8 cellular contexts compared by ENCODE assay signal in genomic region chr16:23060458-23061320, GRCh38.
DNase-seq lines count a peak whose midpoint lies in the region; ATAC-seq and TF ChIP-seq lines count a peak whose summit lies in the region.

No MANE protein-coding gene starts in this region.

- no peak overlapping the region for H3K27ac Mint-ChIP-seq in activated T-cell treated with anti-CD3 and anti-CD28 coated beads, Interleukin-2, amount 50 U/mL, for 24 hours

- TF ChIP-seq CTCF in PC-9 (conservative IDR thresholded peaks at IDR 0.05) (peak; percentile 85), fibroblast of mammary gland (conservative IDR thresholded peaks at IDR 0.05; ENCODE audit: control insufficient read depth, insufficient read depth, low read depth, low read length) (peak; percentile 86), neural cell (IDR thresholded peaks at IDR 0.05; ENCODE audit: poor library complexity, severe bottlenecking) (peak; percentile 90), suprapubic skin (IDR thresholded peaks at IDR 0.05) (peak; percentile 54 to 76)

- H3K9me3 ChIP-seq in PC-9 (ENCODE audit: insufficient read depth, low read depth) (no peaks in the 10 kb centered on the region), neural cell (ENCODE audit: low read length) (peaks cover 3% of the 10 kb centered on the region), suprapubic skin (no peaks in the 10 kb centered on the region)

- no peak for TF ChIP-seq POLR2A in suprapubic skin (IDR thresholded peaks at IDR 0.05)

- no peaks in the 10 kb centered on the region for H3K79me2 ChIP-seq in PC-9 (ENCODE audit: low read depth)
- H3K79me2 ChIP-seq in neural cell (replicated peaks; ENCODE audit: insufficient read depth, low read length), result no peaks in the 10 kb centered on the region

- ATAC-seq in HG03097 (IDR thresholded peaks at IDR 0.05; ENCODE audit: low FRiP score, unreplicated experiment), result no peak

- no peaks in the 10 kb centered on the region for H3K9me2 ChIP-seq in PC-9 (ENCODE audit: insufficient read depth)
- no peaks in the 10 kb centered on the region for H3K9me2 ChIP-seq in neural cell (ENCODE audit: insufficient read depth, low read length)

- H3K4me2 ChIP-seq in PC-9 (no peak overlapping the region; the same call in 1 of the 2 replicates), neural cell (ENCODE audit: low read length) (no peak overlapping the region)

- H2AFZ ChIP-seq in PC-9 (no peak overlapping the region), neural cell (ENCODE audit: low read depth, low read length) (no peak overlapping the region)

- BruUV-seq in PC-9 (replicated peaks; lab: Mats Ljungman, UMichigan), result no TSS peak

- 0 out of 2 replicates have a peak, but pooled peaks cover 5% of the 10 kb centered on the region for H4K20me1 ChIP-seq in PC-9 (ENCODE audit: insufficient read depth)
- no peaks in the 10 kb centered on the region for H4K20me1 ChIP-seq in neural cell (ENCODE audit: insufficient read depth)

- H3F3A ChIP-seq in PC-9 (ENCODE audit: insufficient read depth, low read depth) (no peaks in the 10 kb centered on the region), neural cell (ENCODE audit: insufficient read depth, low read length, poor library complexity, severe bottlenecking) (no peaks in the 10 kb centered on the region)

- WGBS in suprapubic skin, result 28% methylated on average over 9 of the region's 9 CpGs

- H3K9ac ChIP-seq in neural cell (ENCODE audit: low read length), result no peak overlapping the region

- peaks cover 21% of the 10 kb centered on the region for H3K27me3 Mint-ChIP-seq in activated T-cell treated with anti-CD3 and anti-CD28 coated beads, Interleukin-2, amount 50 U/mL, for 24 hours

- H3K9me3 Mint-ChIP-seq in activated T-cell treated with anti-CD3 and anti-CD28 coated beads, Interleukin-2, amount 50 U/mL, for 24 hours, result no peaks in the 10 kb centered on the region

- TF ChIP-seq EP300 in neural cell (conservative IDR thresholded peaks at IDR 0.05; ENCODE audit: poor library complexity, severe bottlenecking) (no peak), suprapubic skin (IDR thresholded peaks at IDR 0.05) (no peak)

- POLR2A ChIA-PET in PC-9 (lab: Charles Lee; ENCODE audit: unreplicated experiment), result interaction anchor here (0.6 kb wide), 1 partner anchor 1497 kb away, joined by 4 read pairs; no protein-coding TSS in a partner anchor

- no peak overlapping the region for H3K4me3 ChIP-seq in PC-9
- H3K4me3 ChIP-seq in fibroblast of mammary gland (ENCODE audit: control insufficient read depth, low read depth, low read length), result no peak overlapping the region
- H3K4me3 ChIP-seq in neural cell (ENCODE audit: low read length), result no peak overlapping the region
- H3K4me3 ChIP-seq in suprapubic skin, result no peak overlapping the region

- peaks cover 2% of the 10 kb centered on the region for H3K4me1 Mint-ChIP-seq in activated T-cell treated with anti-CD3 and anti-CD28 coated beads, Interleukin-2, amount 50 U/mL, for 24 hours (ENCODE audit: low read depth)

- H3K27ac ChIP-seq in PC-9 (no peak overlapping the region), neural cell (ENCODE audit: low read length) (no peak overlapping the region), suprapubic skin (no peak overlapping the region)

- H3K36me3 Mint-ChIP-seq in activated T-cell treated with anti-CD3 and anti-CD28 coated beads, Interleukin-2, amount 50 U/mL, for 24 hours (ENCODE audit: low read depth), result peaks cover 2% of the 10 kb centered on the region

- intact Hi-C loops in PC-9 (cut with micrococcal nuclease; ENCODE audit: unreplicated experiment), result loop anchor here (1.0 to 5.0 kb wide), 4 partner anchors 163 to 1418 kb away; no protein-coding TSS in a partner anchor

- no peaks in the 10 kb centered on the region for H3K4me1 ChIP-seq in PC-9 (replicated peaks; ENCODE audit: insufficient read depth)
- H3K4me1 ChIP-seq in suprapubic skin, result no peaks in the 10 kb centered on the region

- CTCF ChIA-PET in PC-9 (lab: Charles Lee), result interaction anchor here (0.6 kb wide), 3 partner anchors 16 to 1035 kb away, joined by 3 read pairs; no protein-coding TSS in a partner anchor

- TF ChIP-seq RAD21 in neural cell (conservative IDR thresholded peaks at IDR 0.05), result peak; percentile 89

- H3K36me3 ChIP-seq in PC-9 (ENCODE audit: low read depth) (no peaks in the 10 kb centered on the region), neural cell (ENCODE audit: insufficient read depth, low read length) (no peaks in the 10 kb centered on the region), suprapubic skin (no peaks in the 10 kb centered on the region)

- H3K27me3 ChIP-seq in PC-9 (ENCODE audit: insufficient read depth, low read depth) (no peaks in the 10 kb centered on the region; the same call in 1 of the 2 replicates), neural cell (ENCODE audit: insufficient read depth, low read depth, low read length) (no peaks in the 10 kb centered on the region), suprapubic skin (peaks cover 3% of the 10 kb centered on the region)

- no peak overlapping the region for H3K4me3 Mint-ChIP-seq in activated T-cell treated with anti-CD3 and anti-CD28 coated beads, Interleukin-2, amount 50 U/mL, for 24 hours

- DNase-seq in DMS153 (lab: John Stamatoyannopoulos, UW), result peak; percentile 71
- DNase-seq in HuH-7.5 (ENCODE audit: low spot score), result peak; percentile 65
- peak; percentile 66 to 67 for DNase-seq in PC-9
- DNase-seq in activated T-cell treated with anti-CD3 and anti-CD28 coated beads, Interleukin-2, amount 50 U/mL, for 24 hours, result peak; percentile 57
- peak; percentile 72 for DNase-seq in fibroblast of mammary gland (ENCODE audit: low read depth)
- peak in 1 of 2 donors; percentile 71 for DNase-seq in suprapubic skin (ENCODE audit: low spot score in 2 of 2)

TF ChIP-seq in neural cell, 6 proteins besides CTCF, POLR2A, EP300 and RAD21:
- TF ChIP-seq POLR2AphosphoS5 (IDR thresholded peaks at IDR 0.05) (no peak), SMC3 (conservative IDR thresholded peaks at IDR 0.05; ENCODE audit: poor library complexity) (peak; percentile 91), REST (IDR thresholded peaks at IDR 0.05; ENCODE audit: borderline replicate concordance) (no peak), TAF1 (IDR thresholded peaks at IDR 0.05; ENCODE audit: low read depth) (no peak)
